16 cellular contexts compared by ENCODE assay signal in the genomic region with DNA sequence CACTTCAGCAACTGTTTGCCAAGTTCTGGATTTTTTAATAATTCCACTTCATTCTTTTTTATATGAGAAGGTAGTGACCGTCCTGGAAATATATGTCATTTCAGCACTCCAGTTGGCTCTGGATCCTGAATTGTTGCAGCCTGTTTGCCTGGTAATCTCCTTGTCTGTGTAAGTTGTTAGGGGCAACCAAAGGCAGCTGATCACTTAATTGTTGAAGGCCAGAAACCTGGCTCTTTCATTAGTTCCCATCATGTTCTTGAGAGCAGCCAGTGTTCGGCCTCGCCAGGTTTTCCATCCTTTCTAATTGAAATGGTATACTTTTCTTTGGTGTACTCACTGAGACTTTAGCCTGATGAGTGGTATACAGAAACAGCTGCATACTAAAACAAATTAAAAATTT.
DNase-seq lines count a peak whose midpoint lies in the region; TF ChIP-seq lines count a peak whose summit lies in the region.
"Had no signal": no experiment of that assay in that cellular context is flagged by ENCODE, and none has a peak within 500 bp of the region (broad histone marks: within the 10 kb centered on the region; RNA-seq: fewer than 3 reads in every experiment).

No MANE protein-coding gene starts in this region.

- no peaks in the 10 kb centered on the region for H3K27me3 ChIP-seq in CD8-positive, alpha-beta memory T cell (ENCODE audit: insufficient read depth, low read length, poor library complexity, severe bottlenecking)
- H3K27me3 ChIP-seq: hepatocyte, sigmoid colon had no signal

- H3K4me1 Mint-ChIP-seq in neural crest cell, result peaks cover 18% of the 10 kb centered on the region
- H3K4me1 Mint-ChIP-seq in activated CD4-positive, alpha-beta T cell treated with anti-CD3 and anti-CD28 coated beads, Interleukin-2, amount 10 ng/mL, durations not matched to agents 7 days and 5 days, result no peaks in the 10 kb centered on the region
- no peaks in the 10 kb centered on the region for H3K4me1 Mint-ChIP-seq in CD8-positive, alpha-beta memory T cell

- H3K36me3 ChIP-seq in CD8-positive, alpha-beta memory T cell (ENCODE audit: insufficient read depth, low read length), result no peaks in the 10 kb centered on the region
- H3K36me3 ChIP-seq: sigmoid colon had no signal

- H3K36me3 Mint-ChIP-seq in neural crest cell (ENCODE audit: low read depth), result no peaks in the 10 kb centered on the region
- H3K36me3 Mint-ChIP-seq in activated CD4-positive, alpha-beta T cell treated with anti-CD3 and anti-CD28 coated beads, Interleukin-2, amount 10 ng/mL, durations not matched to agents 7 days and 5 days (ENCODE audit: low read depth), result no peaks in the 10 kb centered on the region
- H3K36me3 Mint-ChIP-seq in CD8-positive, alpha-beta memory T cell, result no peaks in the 10 kb centered on the region
- H3K36me3 Mint-ChIP-seq: activated CD4-positive, alpha-beta memory T cell treated with anti-CD3 and anti-CD28 coated beads for 36 hours had no signal

- peak; percentile 54 for DNase-seq in DMS79 (lab: John Stamatoyannopoulos, UW)
- peak; percentile 89 for DNase-seq in NCI-H2081 treated with DMSO at 0.1 percent for 48 hours (lab: John Stamatoyannopoulos, UW)
- peak; percentile 42 to 55 for DNase-seq in SHP77 (lab: John Stamatoyannopoulos, UW)
- DNase-seq in neural crest cell (ENCODE audit: low read depth, low spot score), result peak; percentile 9
- no peak for DNase-seq in activated CD4-positive, alpha-beta T cell treated with anti-CD3 and anti-CD28 coated beads, Interleukin-2, amount 10 ng/mL, durations not matched to agents 7 days and 5 days
- no peak for DNase-seq in CD8-positive, alpha-beta memory T cell
- DNase-seq in EL, result no peak
- DNase-seq in 8988T, result no peak
- DNase-seq: activated CD4-positive, alpha-beta memory T cell treated with anti-CD3 and anti-CD28 coated beads for 36 hours; activated T-cell treated with anti-CD3 and anti-CD28 coated beads, Interleukin-2, amount 50 U/mL, for 72 hours; H9; KG1; NCI-H2171 treated with DMSO at 0.1 percent for 48 hours; sigmoid colon; stimulated activated CD4-positive, alpha-beta T cell treated with anti-CD3 and anti-CD28 coated beads, Interleukin-2, amount 100 ng/mL, for 24 hours had no signal

- H3K4me3 Mint-ChIP-seq in neural crest cell, result no peak overlapping the region
- no peak overlapping the region for H3K4me3 Mint-ChIP-seq in activated CD4-positive, alpha-beta T cell treated with anti-CD3 and anti-CD28 coated beads, Interleukin-2, amount 10 ng/mL, durations not matched to agents 7 days and 5 days
- H3K4me3 Mint-ChIP-seq in CD8-positive, alpha-beta memory T cell, result no peak overlapping the region
- H3K4me3 Mint-ChIP-seq: activated CD4-positive, alpha-beta memory T cell treated with anti-CD3 and anti-CD28 coated beads for 36 hours; activated T-cell treated with anti-CD3 and anti-CD28 coated beads, Interleukin-2, amount 50 U/mL, for 72 hours; H9 had no signal

- TF ChIP-seq CTCF in neural crest cell (conservative IDR thresholded peaks at IDR 0.05), result no peak

- POLR2A ChIA-PET in activated CD4-positive, alpha-beta T cell treated with anti-CD3 and anti-CD28 coated beads, Interleukin-2, amount 10 ng/mL, durations not matched to agents 7 days and 5 days (lab: Charles Lee), result no interaction called here
- POLR2A ChIA-PET in CD8-positive, alpha-beta memory T cell (lab: Charles Lee), result no interaction called here

- no peak overlapping the region for H3K4me3 ChIP-seq in CD8-positive, alpha-beta memory T cell (ENCODE audit: low read length)
- H3K4me3 ChIP-seq: hepatocyte, sigmoid colon had no signal

- no peaks in the 10 kb centered on the region for H3K9me3 Mint-ChIP-seq in neural crest cell
- H3K9me3 Mint-ChIP-seq in activated CD4-positive, alpha-beta T cell treated with anti-CD3 and anti-CD28 coated beads, Interleukin-2, amount 10 ng/mL, durations not matched to agents 7 days and 5 days, result no peaks in the 10 kb centered on the region
- H3K9me3 Mint-ChIP-seq in CD8-positive, alpha-beta memory T cell, result peaks cover 0 to 4% (median 0%) of the 10 kb centered on the region in 5 donors
- H3K9me3 Mint-ChIP-seq: activated CD4-positive, alpha-beta memory T cell treated with anti-CD3 and anti-CD28 coated beads for 36 hours; activated T-cell treated with anti-CD3 and anti-CD28 coated beads, Interleukin-2, amount 50 U/mL, for 72 hours; H9 had no signal

- no peak overlapping the region for H3K27ac Mint-ChIP-seq in neural crest cell (ENCODE audit: unreplicated experiment)
- H3K27ac Mint-ChIP-seq in activated CD4-positive, alpha-beta T cell treated with anti-CD3 and anti-CD28 coated beads, Interleukin-2, amount 10 ng/mL, durations not matched to agents 7 days and 5 days, result no peak overlapping the region
- no peak overlapping the region for H3K27ac Mint-ChIP-seq in CD8-positive, alpha-beta memory T cell
- H3K27ac Mint-ChIP-seq: activated CD4-positive, alpha-beta memory T cell treated with anti-CD3 and anti-CD28 coated beads for 36 hours; activated T-cell treated with anti-CD3 and anti-CD28 coated beads, Interleukin-2, amount 50 U/mL, for 72 hours; H9 had no signal

- no peaks in the 10 kb centered on the region for H3K9me3 ChIP-seq in CD8-positive, alpha-beta memory T cell (ENCODE audit: low read length)
- H3K9me3 ChIP-seq: sigmoid colon had no signal

- CTCF ChIA-PET in activated CD4-positive, alpha-beta T cell treated with anti-CD3 and anti-CD28 coated beads, Interleukin-2, amount 10 ng/mL, durations not matched to agents 7 days and 5 days (lab: Charles Lee), result no interaction called here
- CTCF ChIA-PET in CD8-positive, alpha-beta memory T cell (lab: Charles Lee), result no interaction called here

- no peak overlapping the region for H3K27ac ChIP-seq in CD8-positive, alpha-beta memory T cell (ENCODE audit: low read depth, low read length)
- H3K27ac ChIP-seq: hepatocyte, sigmoid colon had no signal

- no peaks in the 10 kb centered on the region for H3K27me3 Mint-ChIP-seq in neural crest cell (ENCODE audit: low read depth)
- H3K27me3 Mint-ChIP-seq in activated CD4-positive, alpha-beta T cell treated with anti-CD3 and anti-CD28 coated beads, Interleukin-2, amount 10 ng/mL, durations not matched to agents 7 days and 5 days, result no peaks in the 10 kb centered on the region
- H3K27me3 Mint-ChIP-seq in CD8-positive, alpha-beta memory T cell, result no peaks in the 10 kb centered on the region
- H3K27me3 Mint-ChIP-seq: activated CD4-positive, alpha-beta memory T cell treated with anti-CD3 and anti-CD28 coated beads for 36 hours had no signal

- no peaks in the 10 kb centered on the region for H3K4me1 ChIP-seq in CD8-positive, alpha-beta memory T cell (ENCODE audit: insufficient read depth, low read length)
- H3K4me1 ChIP-seq: sigmoid colon had no signal

Comparison
In these comparisons a context has a peak if more than half of its experiments do, and no peak if none do; other contexts are left out.
1. DNase-seq: peak in DMS79 (single experiment), NCI-H2081 treated with DMSO at 0.1 percent for 48 hours (single experiment), SHP77 (2 of 2) and neural crest cell (single experiment); none in activated CD4-positive, alpha-beta T cell treated with anti-CD3 and anti-CD28 coated beads, Interleukin-2, amount 10 ng/mL, durations not matched to agents 7 days and 5 days (single experiment), CD8-positive, alpha-beta memory T cell (0 of 5), EL (single experiment) and 8988T (single experiment).